20 cellular contexts compared by ENCODE assay signal in genomic region chr19:30549151-30549550, GRCh38.
"Had no signal": no experiment of that assay in that cellular context is flagged by ENCODE, and none has a peak within 500 bp of the region (broad histone marks: within the 10 kb centered on the region; RNA-seq: fewer than 3 reads in every experiment).

No MANE protein-coding gene starts in this region.

- DNase-seq: dorsolateral prefrontal cortex; effector CD4-positive, alpha-beta T cell; foreskin fibroblast; gastrocnemius medialis; left cardiac atrium; left lung; mammary epithelial cell; mesendoderm; sigmoid colon; stimulated activated CD4-positive, alpha-beta T cell treated with anti-CD3 and anti-CD28 coated beads, Interleukin-2, amount 100 ng/mL, for 24 hours; stimulated activated CD4-positive, alpha-beta T cell treated with anti-CD3 and anti-CD28 coated beads, Interleukin-4, amount 100 ng/mL, for 24 hours; stimulated activated naive CD8-positive, alpha-beta T cell treated with anti-CD3 and anti-CD28 coated beads, Interleukin-15, Interleukin-2, amounts not matched to agents 100 U/mL and 50 U/mL, for 24 hours; substantia nigra; testis; tibial artery had no signal

- H3K9me3 Mint-ChIP-seq: natural killer cell treated with Interleukin-12 subunit alpha and Interleukin-12 subunit beta and Interleukin-15 and Interleukin-18, amount 100 ng/mL, for 72 hours; neural crest cell; stimulated activated effector memory CD8-positive, alpha-beta T cell treated with anti-CD3 and anti-CD28 coated beads, Interleukin-12 subunit alpha, Interleukin-12 subunit beta, amount 100 ng/mL, for 72 hours; type B pancreatic cell had no signal

- H3K4me1 Mint-ChIP-seq: stimulated activated effector memory CD8-positive, alpha-beta T cell treated with anti-CD3 and anti-CD28 coated beads, Interleukin-12 subunit alpha, Interleukin-12 subunit beta, amount 100 ng/mL, for 72 hours had no signal

- H3K36me3 Mint-ChIP-seq: natural killer cell treated with Interleukin-12 subunit alpha and Interleukin-12 subunit beta and Interleukin-15 and Interleukin-18, amount 100 ng/mL, for 72 hours; stimulated activated effector memory CD8-positive, alpha-beta T cell treated with anti-CD3 and anti-CD28 coated beads, Interleukin-12 subunit alpha, Interleukin-12 subunit beta, amount 100 ng/mL, for 72 hours; type B pancreatic cell had no signal

- ATAC-seq: gastrocnemius medialis; left cardiac atrium; left lung; natural killer cell treated with Interleukin-12 subunit alpha and Interleukin-12 subunit beta and Interleukin-15 and Interleukin-18, amount 100 ng/mL, for 72 hours; stimulated activated effector memory CD8-positive, alpha-beta T cell treated with anti-CD3 and anti-CD28 coated beads, Interleukin-12 subunit alpha, Interleukin-12 subunit beta, amount 100 ng/mL, for 72 hours; stimulated activated naive CD8-positive, alpha-beta T cell treated with anti-CD3 and anti-CD28 coated beads, Interleukin-15, Interleukin-2, amounts not matched to agents 100 U/mL and 50 U/mL, for 24 hours had no signal

- H3K27ac Mint-ChIP-seq: natural killer cell treated with Interleukin-12 subunit alpha and Interleukin-12 subunit beta and Interleukin-15 and Interleukin-18, amount 100 ng/mL, for 72 hours; progenitor cell of endocrine pancreas; stimulated activated effector memory CD8-positive, alpha-beta T cell treated with anti-CD3 and anti-CD28 coated beads, Interleukin-12 subunit alpha, Interleukin-12 subunit beta, amount 100 ng/mL, for 72 hours; type B pancreatic cell had no signal

- H3K4me3 Mint-ChIP-seq: natural killer cell treated with Interleukin-12 subunit alpha and Interleukin-12 subunit beta and Interleukin-15 and Interleukin-18, amount 100 ng/mL, for 72 hours; neural crest cell; stimulated activated effector memory CD8-positive, alpha-beta T cell treated with anti-CD3 and anti-CD28 coated beads, Interleukin-12 subunit alpha, Interleukin-12 subunit beta, amount 100 ng/mL, for 72 hours; type B pancreatic cell had no signal
